ENCODE assay signal across 8 cellular contexts in the genomic region with DNA sequence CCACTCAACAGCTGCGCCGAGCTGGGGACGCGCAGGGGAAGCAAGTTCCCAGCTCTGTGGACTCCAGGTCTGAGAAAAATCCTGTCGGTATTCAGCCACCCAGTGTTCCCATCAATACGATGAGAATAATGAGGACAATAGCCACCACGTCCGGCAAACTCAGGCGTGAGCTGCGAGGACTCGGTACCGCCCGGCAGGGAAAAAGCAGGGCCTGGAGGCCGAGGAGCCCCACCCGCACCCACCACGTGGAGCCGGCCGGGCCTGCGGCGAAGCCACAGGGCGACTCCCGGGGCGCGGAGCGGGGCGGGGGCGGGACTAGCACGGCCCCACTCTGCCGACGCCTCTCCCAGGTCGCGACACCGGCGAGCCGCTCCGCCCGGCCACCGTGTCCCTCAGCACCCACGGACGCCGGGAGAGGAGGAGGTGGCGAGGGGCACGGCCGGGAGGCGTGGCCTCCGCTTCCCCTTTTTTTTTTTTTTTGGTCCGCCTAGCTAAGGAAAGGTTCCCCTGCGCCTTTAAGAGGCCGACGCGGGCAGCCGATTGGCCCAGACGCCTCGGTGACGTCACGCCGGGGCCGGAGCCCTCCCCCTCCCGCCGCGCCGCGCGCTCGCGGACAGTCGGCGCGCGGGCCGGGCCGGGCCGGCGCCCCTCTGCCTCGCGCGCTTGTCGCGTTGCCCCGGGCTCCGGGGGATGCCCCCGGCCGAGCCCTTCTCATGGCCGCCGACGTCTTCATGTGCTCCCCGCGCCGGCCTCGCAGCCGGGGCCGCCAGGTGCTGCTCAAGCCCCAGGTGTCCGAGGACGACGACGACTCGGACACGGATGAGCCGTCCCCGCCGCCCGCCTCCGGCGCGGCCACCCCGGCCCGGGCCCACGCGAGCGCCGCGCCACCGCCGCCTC. TPM values are rescaled to one million over a fixed set of nuclear protein-coding genes. Genes with fewer than 3 reads are reported as not detected.
DNase-seq lines count a peak whose midpoint lies in the region; ATAC-seq and TF ChIP-seq lines count a peak whose summit lies in the region.

A gene with protein sequence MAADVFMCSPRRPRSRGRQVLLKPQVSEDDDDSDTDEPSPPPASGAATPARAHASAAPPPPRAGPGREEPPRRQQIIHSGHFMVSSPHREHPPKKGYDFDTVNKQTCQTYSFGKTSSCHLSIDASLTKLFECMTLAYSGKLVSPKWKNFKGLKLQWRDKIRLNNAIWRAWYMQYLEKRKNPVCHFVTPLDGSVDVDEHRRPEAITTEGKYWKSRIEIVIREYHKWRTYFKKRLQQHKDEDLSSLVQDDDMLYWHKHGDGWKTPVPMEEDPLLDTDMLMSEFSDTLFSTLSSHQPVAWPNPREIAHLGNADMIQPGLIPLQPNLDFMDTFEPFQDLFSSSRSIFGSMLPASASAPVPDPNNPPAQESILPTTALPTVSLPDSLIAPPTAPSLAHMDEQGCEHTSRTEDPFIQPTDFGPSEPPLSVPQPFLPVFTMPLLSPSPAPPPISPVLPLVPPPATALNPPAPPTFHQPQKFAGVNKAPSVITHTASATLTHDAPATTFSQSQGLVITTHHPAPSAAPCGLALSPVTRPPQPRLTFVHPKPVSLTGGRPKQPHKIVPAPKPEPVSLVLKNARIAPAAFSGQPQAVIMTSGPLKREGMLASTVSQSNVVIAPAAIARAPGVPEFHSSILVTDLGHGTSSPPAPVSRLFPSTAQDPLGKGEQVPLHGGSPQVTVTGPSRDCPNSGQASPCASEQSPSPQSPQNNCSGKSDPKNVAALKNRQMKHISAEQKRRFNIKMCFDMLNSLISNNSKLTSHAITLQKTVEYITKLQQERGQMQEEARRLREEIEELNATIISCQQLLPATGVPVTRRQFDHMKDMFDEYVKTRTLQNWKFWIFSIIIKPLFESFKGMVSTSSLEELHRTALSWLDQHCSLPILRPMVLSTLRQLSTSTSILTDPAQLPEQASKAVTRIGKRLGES (plus strand): TSS at position 616 of the 897 bp plus-strand sequence. CDS start 98 bp downstream, at position 714.

- peak within 1 kb of the TSS; percentile 79 for H3K27ac ChIP-seq in fibroblast of lung (ENCODE audit: insufficient read depth, low read length)

- TF ChIP-seq CTCF in fibroblast of lung (conservative IDR thresholded peaks at IDR 0.05 in 1 of 2, IDR thresholded peaks at IDR 0.05 in 1 of 2; ENCODE audit: low read depth in 1 of 2, low read length in 2 of 2): no peak
- TF ChIP-seq CTCF in natural killer cell (IDR thresholded peaks at IDR 0.05): no peak

- peak within 1 kb of the TSS; percentile 63 for H2AFZ ChIP-seq in fibroblast of lung (ENCODE audit: low read length)

- ATAC-seq in GM21825 (IDR thresholded peaks at IDR 0.05; ENCODE audit: unreplicated experiment) (peak; percentile 63), natural killer cell (peak; percentile 81 to 92 (median 91))
- peak; percentile 85 for ATAC-seq in stimulated activated naive CD8-positive, alpha-beta T cell treated with anti-CD3 and anti-CD28 coated beads, Interleukin-15, Interleukin-2, amounts not matched to agents 100 U/mL and 50 U/mL, for 24 hours

- H3K27me3 Mint-ChIP-seq in natural killer cell (ENCODE audit: low read depth in 2 of 2): peaks cover 0 to 2% of the 10 kb centered on the region in 2 donors

- peak within 1 kb of the TSS; percentile 74 to 92 (median 84) for H3K4me3 ChIP-seq in fibroblast of lung (replicated peaks in 1 of 4; ENCODE audit: control extremely low read depth in 1 of 4, insufficient read depth in 1 of 4, low read depth in 3 of 4, low read length in 4 of 4)

- peak within 1 kb of the TSS; percentile 97 for H3K4me2 ChIP-seq in fibroblast of lung (ENCODE audit: extremely low read depth, insufficient read depth, low read length)

- H3K9me3 Mint-ChIP-seq in natural killer cell: no peaks in the 10 kb centered on the region

- H3K27me3 ChIP-seq in fibroblast of lung (ENCODE audit: control insufficient read depth, insufficient read depth, low read length): no peaks in the 10 kb centered on the region

- intact Hi-C loops in natural killer cell (cut with micrococcal nuclease): no loop called here

- H3K4me3 Mint-ChIP-seq in natural killer cell: peak within 1 kb of the TSS; percentile 89

- H3K27ac Mint-ChIP-seq in natural killer cell: peak within 1 kb of the TSS; percentile 79 to 86

- no peaks in the 10 kb centered on the region for H3K36me3 Mint-ChIP-seq in natural killer cell

- peaks cover 27% of the 10 kb centered on the region for H3K79me2 ChIP-seq in fibroblast of lung (ENCODE audit: control insufficient read depth, insufficient read depth, low read length)

- no peaks in the 10 kb centered on the region for H3K36me3 ChIP-seq in fibroblast of lung (ENCODE audit: control insufficient read depth, insufficient read depth, low read length)

- H3K4me1 Mint-ChIP-seq in natural killer cell: peaks cover 44% of the 10 kb centered on the region in 2 donors

- H4K20me1 ChIP-seq in fibroblast of lung (ENCODE audit: control insufficient read depth, extremely low read depth, insufficient read depth, low read length): no peaks in the 10 kb centered on the region

- DNase-seq in DMS79 treated with DMSO at 0.1 percent for 48 hours (lab: John Stamatoyannopoulos, UW) (peak; percentile 76), Kasumi-1 (lab: John Stamatoyannopoulos, UW) (peak; percentile 80 to 86), RPMI8226 (peak; percentile 96), fibroblast of lung (ENCODE audit: low read depth in 2 of 2) (peak; percentile 88 to 93), natural killer cell (peak; percentile 93)
- DNase-seq in activated T-helper 1 cell treated with anti-CD3 and anti-CD28 coated beads, Interleukin-2, amount 50 U/mL, for 16 hours (ENCODE audit: low read depth in 1 of 2, low spot score in 1 of 2): peak; percentile 76 to 81
- DNase-seq in stimulated activated naive CD8-positive, alpha-beta T cell treated with anti-CD3 and anti-CD28 coated beads, Interleukin-15, Interleukin-2, amounts not matched to agents 100 U/mL and 50 U/mL, for 24 hours: peak; percentile 95

- H3K4me1 ChIP-seq in fibroblast of lung (ENCODE audit: control insufficient read depth, extremely low read depth, insufficient read depth, low read length): peaks cover 16% of the 10 kb centered on the region

- H3K9ac ChIP-seq in fibroblast of lung (ENCODE audit: insufficient read depth, low read length): peak within 1 kb of the TSS; percentile 84

- no peaks in the 10 kb centered on the region for H3K9me3 ChIP-seq in fibroblast of lung (ENCODE audit: control insufficient read depth, insufficient read depth, low read depth, low read length)

RNA-seq across cellular contexts. Expression of the gene that starts here (rescaled TPM):
- total RNA-seq in fibroblast of lung (12.6 and 17.0 TPM in 2 replicates), natural killer cell (10 to 100 TPM; 83.8 to 92.4 (median 86.1) TPM)
- polyA plus RNA-seq in fibroblast of lung: 6.6 and 10.1 TPM in 2 replicates
- 16.8 and 17.2 TPM in 2 replicates for polyA plus RNA-seq in fibroblast of lung (2012)
- 32.6 and 47.8 TPM in 2 replicates for polyA minus RNA-seq in fibroblast of lung (ENCODE audit: low replicate concordance)

Comparison
In these comparisons a context has a peak if more than half of its experiments do, and no peak if none do; other contexts are left out.
1. Peak in every context shown above with its lines: DNase-seq, ATAC-seq, H3K4me3 ChIP-seq and H3K27ac ChIP-seq.